20 cellular contexts compared by ENCODE assay signal in the genomic region with DNA sequence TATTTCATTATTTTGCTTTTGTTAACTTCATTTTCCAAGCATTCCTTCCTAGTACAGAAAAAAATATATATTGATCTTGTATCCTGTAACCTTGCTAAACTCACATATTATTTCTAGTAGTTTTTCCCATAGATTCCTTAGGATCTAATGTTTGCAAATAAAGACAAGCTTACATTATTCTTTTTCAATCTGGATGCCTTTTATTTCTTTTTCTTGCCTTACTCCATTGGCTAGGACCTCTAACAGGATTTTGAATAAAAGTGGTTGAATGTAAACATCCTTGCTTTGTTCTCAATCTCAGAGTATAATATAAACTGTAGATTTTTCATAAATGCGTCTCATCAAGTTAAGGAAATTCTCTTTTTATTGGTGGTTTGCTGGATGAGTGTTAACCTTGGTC.
"Had no signal": no experiment of that assay in that cellular context is flagged by ENCODE, and none has a peak within 500 bp of the region (broad histone marks: within the 10 kb centered on the region; RNA-seq: fewer than 3 reads in every experiment).

No MANE protein-coding gene starts in this region.

- H3K4me1 ChIP-seq: SJSA1 had no signal

- H3K27ac Mint-ChIP-seq: IgD-negative memory B cell had no signal

- H3K4me3 Mint-ChIP-seq: IgD-negative memory B cell had no signal

- H3K27ac ChIP-seq: SJSA1, SK-N-MC had no signal

- H3K27me3 ChIP-seq: SJSA1 had no signal

- DNase-seq: KBM-7, MV-4-11, NCI-H1092, NCI-H1436, NCI-H187, NCI-H2029, NCI-H2081 treated with DMSO at 0.1 percent for 48 hours, NCI-H2171, NCI-H226, NCI-H446, NCI-H510A, NCI-H524 treated with DMSO at 0.1 percent for 48 hours, NCI-H69, NCI-H774, Right ventricle myocardium superior, RPMI8226, SIG-M5 had no signal

- H3K4me3 ChIP-seq: SJSA1, SK-N-MC had no signal

- H3K27me3 Mint-ChIP-seq: IgD-negative memory B cell had no signal
